9 cellular contexts compared by ENCODE assay signal in genomic region chr17:47279062-47279801, GRCh38. TPM values are rescaled to one million over a fixed set of nuclear protein-coding genes. Genes with fewer than 3 reads are reported as not detected.
A peak's percentile ranks its signal among the peaks of the same experiment; 100 is the strongest.
DNase-seq lines count a peak whose midpoint lies in the region; ATAC-seq, FAIRE-seq and TF ChIP-seq lines count a peak whose summit lies in the region.
"Had no signal": no experiment of that assay in that cellular context is flagged by ENCODE, and none has a peak within 500 bp of the region (broad histone marks: within the 10 kb centered on the region; RNA-seq: fewer than 3 reads in every experiment).

No MANE protein-coding gene starts in this region.

- CTCF ChIA-PET in OCI-LY7 (lab: Charles Lee; ENCODE audit: unreplicated experiment): no interaction called here
- CTCF ChIA-PET in A673 (lab: Charles Lee): no interaction called here

- no peak overlapping the region for H3K18ac ChIP-seq in neuronal stem cell (ENCODE audit: low read length)

- peak overlapping the region; percentile 8 for H3K4me3 ChIP-seq in OCI-LY7 (ENCODE audit: low read depth, low read length, poor library complexity, severe bottlenecking)
- no peak overlapping the region for H3K4me3 ChIP-seq in esophagus (ENCODE audit: low read depth in 1 of 2, low read length in 2 of 2)
- peak overlapping the region in 1 of 2 donors; percentile 10 for H3K4me3 ChIP-seq in neuronal stem cell (ENCODE audit: low read length in 2 of 2)
- no peak overlapping the region for H3K4me3 ChIP-seq in A673 (ENCODE audit: low read depth, low read length, poor library complexity, severe bottlenecking)
- H3K4me3 ChIP-seq: SK-N-MC had no signal

- H3K4me2 ChIP-seq in OCI-LY7 (ENCODE audit: low read length): peak overlapping the region; percentile 67
- H3K4me2 ChIP-seq in neuronal stem cell (ENCODE audit: insufficient read depth, low read length, poor library complexity, severe bottlenecking): no peak overlapping the region

- no peaks in the 10 kb centered on the region for H3K9me2 ChIP-seq in OCI-LY7 (ENCODE audit: insufficient read depth, low read length)

- H3K27ac ChIP-seq in OCI-LY7 (ENCODE audit: low read depth, low read length, poor library complexity, severe bottlenecking) (no peak overlapping the region), esophagus (ENCODE audit: low read depth in 2 of 2, low read length in 1 of 2) (peak overlapping the region; percentile 75), neuronal stem cell (replicated peaks; ENCODE audit: low read length) (peak overlapping the region; percentile 8), A673 (ENCODE audit: low read depth, low read length, poor library complexity, severe bottlenecking) (no peak overlapping the region)
- H3K27ac ChIP-seq: SK-N-MC had no signal

- no peak overlapping the region for H2AK5ac ChIP-seq in neuronal stem cell (ENCODE audit: low read depth, low read length)

- BruUV-seq in OCI-LY7 (replicated peaks; lab: Mats Ljungman, UMichigan) (no TSS peak), A673 (replicated peaks; lab: Mats Ljungman, UMichigan) (no TSS peak)

- no peak for TF ChIP-seq POLR2A in GM12892 (IDR thresholded peaks at IDR 0.05; ENCODE audit: low read depth, low read length)

- H4K91ac ChIP-seq in neuronal stem cell (ENCODE audit: low read depth, low read length, poor library complexity): no peak overlapping the region

- no peaks in the 10 kb centered on the region for H3K36me3 ChIP-seq in OCI-LY7 (ENCODE audit: insufficient read depth, low read length)
- no peaks in the 10 kb centered on the region for H3K36me3 ChIP-seq in esophagus (ENCODE audit: control insufficient read depth in 2 of 2, insufficient read depth in 2 of 2, low read length in 1 of 2)
- no peaks in the 10 kb centered on the region for H3K36me3 ChIP-seq in neuronal stem cell (replicated peaks in 1 of 2; ENCODE audit: control insufficient read depth in 2 of 2, insufficient read depth in 2 of 2, low read length in 2 of 2)
- H3K36me3 ChIP-seq in A673 (ENCODE audit: insufficient read depth, low read length, poor library complexity, severe bottlenecking): no peaks in the 10 kb centered on the region

- intact Hi-C loops in OCI-LY7 (cut with micrococcal nuclease; ENCODE audit: unreplicated experiment): no loop called here
- intact Hi-C loops in A673 (cut with micrococcal nuclease; ENCODE audit: unreplicated experiment): no loop called here

- DNase-seq in GM12892 (ENCODE audit: insufficient read length) (peak; percentile 58), OCI-LY7 (ENCODE audit: low spot score) (peak; percentile 77), neuronal stem cell (ENCODE audit: low spot score) (no peak), 8988T (no peak), A673 (ENCODE audit: low spot score) (no peak), DMS 273 (lab: John Stamatoyannopoulos, UW; ENCODE audit: unreplicated experiment) (no peak)

- H3K27me3 ChIP-seq in esophagus (ENCODE audit: control insufficient read depth in 1 of 2, insufficient read depth in 2 of 2, low read length in 2 of 2) (no peaks in the 10 kb centered on the region), neuronal stem cell (ENCODE audit: control insufficient read depth in 3 of 3, insufficient read depth in 3 of 3, low read depth in 1 of 3, low read length in 3 of 3) (no peaks in the 10 kb centered on the region), A673 (replicated peaks; ENCODE audit: insufficient read depth, low read depth, low read length, poor library complexity) (no peaks in the 10 kb centered on the region)

- no peak overlapping the region for H4K8ac ChIP-seq in neuronal stem cell (ENCODE audit: low read depth, low read length)

- no peaks in the 10 kb centered on the region for H4K20me1 ChIP-seq in OCI-LY7 (ENCODE audit: insufficient read depth, low read length)

- H3K14ac ChIP-seq in neuronal stem cell (ENCODE audit: low read length): no peak overlapping the region

- POLR2A ChIA-PET in OCI-LY7 (lab: Charles Lee): no interaction called here
- POLR2A ChIA-PET in A673 (lab: Charles Lee; ENCODE audit: low non-redundant PET): no interaction called here

- whole genome bisulfite sequencing in esophagus, 2 donors: 57 to 61% methylated on average over 10 of the region's 10 CpGs
- WGBS in neuronal stem cell (ENCODE audit: extremely low coverage in 2 of 2, insufficient read length in 2 of 2, insufficient replicate concordance in 1 of 2), 2 donors: no CpG with 5 or more reads among the region's 10 CpGs

- no peak overlapping the region for H3K9ac ChIP-seq in neuronal stem cell (ENCODE audit: low read depth, low read length, poor library complexity)

- H2BK15ac ChIP-seq in neuronal stem cell (ENCODE audit: low read length): no peak overlapping the region

- no peak overlapping the region for H2BK5ac ChIP-seq in neuronal stem cell (ENCODE audit: low read length)

- H2AFZ ChIP-seq in OCI-LY7 (ENCODE audit: low read length) (no peak overlapping the region), neuronal stem cell (ENCODE audit: low read length) (peak overlapping the region; percentile 54)

- no peak overlapping the region for H2BK120ac ChIP-seq in neuronal stem cell (ENCODE audit: low read depth, low read length)

- no peaks in the 10 kb centered on the region for H3K79me1 ChIP-seq in neuronal stem cell (ENCODE audit: low read depth, low read length)

- peak; percentile 86 for ATAC-seq in HG02678 (IDR thresholded peaks at IDR 0.05; ENCODE audit: unreplicated experiment)

- H2BK12ac ChIP-seq in neuronal stem cell (ENCODE audit: low read length): no peak overlapping the region

- no peak overlapping the region for H3K4ac ChIP-seq in neuronal stem cell (ENCODE audit: low read length)

- no peak overlapping the region for H3K23ac ChIP-seq in neuronal stem cell (ENCODE audit: low read depth, low read length, poor library complexity)

- H3K79me2 ChIP-seq in OCI-LY7 (ENCODE audit: insufficient read depth, low read depth, low read length): no peaks in the 10 kb centered on the region

- H3K9me3 ChIP-seq in OCI-LY7 (ENCODE audit: low read length) (no peaks in the 10 kb centered on the region), esophagus (ENCODE audit: control insufficient read depth in 2 of 2, insufficient read depth in 1 of 2, low read depth in 1 of 2, low read length in 1 of 2) (no peaks in the 10 kb centered on the region), neuronal stem cell (replicated peaks in 1 of 2; ENCODE audit: control insufficient read depth in 2 of 2, insufficient read depth in 1 of 2, low read depth in 1 of 2, low read length in 2 of 2) (no peaks in the 10 kb centered on the region), A673 (ENCODE audit: low read depth, low read length, poor library complexity, severe bottlenecking) (no peaks in the 10 kb centered on the region)

- TF ChIP-seq CTCF in OCI-LY7 (conservative IDR thresholded peaks at IDR 0.05; ENCODE audit: low read length) (no peak), A673 (conservative IDR thresholded peaks at IDR 0.05; ENCODE audit: low read depth, low read length) (no peak)

- peak; percentile 92 for FAIRE-seq in GM12892 (lab: Jason Lieb, UNC)

- H3K4me1 ChIP-seq in OCI-LY7 (ENCODE audit: insufficient read depth, low read length, poor library complexity, severe bottlenecking) (peaks cover 34% of the 10 kb centered on the region), esophagus (ENCODE audit: control insufficient read depth in 2 of 2, insufficient read depth in 2 of 2, low read length in 1 of 2) (peaks cover 3 to 8% of the 10 kb centered on the region in 2 donors), neuronal stem cell (ENCODE audit: control insufficient read depth in 2 of 2, insufficient read depth in 1 of 2, low read depth in 1 of 2, low read length in 2 of 2) (peaks cover 23 to 42% of the 10 kb centered on the region in 2 donors), A673 (ENCODE audit: insufficient read depth, low read length, poor library complexity, severe bottlenecking) (peaks cover 4% of the 10 kb centered on the region)

RNA-seq across cellular contexts. Expression of gene ITGB3, which starts 25.6 kb away (rescaled TPM):
- polyA plus RNA-seq in GM12892 (2012; ENCODE audit: missing spikeins): 5.5 TPM
- total RNA-seq in OCI-LY7 (2014; rRNA removed; shearing (Covaris generic)): not detected in 2 replicates
- total RNA-seq in OCI-LY7 (2022) (0.17 TPM in 1 of 2 replicates, not detected in the other), A673 (2021) (not detected in 2 replicates)
- 1 to 10 TPM in 1 of 2 donors, under 1 TPM in 1; 0.71 to 1.0 TPM for polyA plus RNA-seq in esophagus
- 0.01 TPM for polyA plus RNA-seq in neuronal stem cell (2013, experiment 1 of 2)
- 0.01 TPM for polyA plus RNA-seq in neuronal stem cell (2013, experiment 2 of 2)

RNA-seq across cellular contexts. Expression of gene EFCAB13, which starts 44.5 kb away (rescaled TPM):
- 4.5 TPM for polyA plus RNA-seq in GM12892 (2012; ENCODE audit: missing spikeins)
- total RNA-seq in OCI-LY7 (2014; rRNA removed; shearing (Covaris generic)): 4.5 TPM in 2 replicates
- total RNA-seq in OCI-LY7 (2022) (5.3 and 9.1 TPM in 2 replicates), A673 (2021) (0.66 TPM in 1 of 2 replicates, not detected in the other)
- polyA plus RNA-seq in esophagus: 1 to 10 TPM in 1 of 2 donors, under 1 TPM in 1; 0.61 to 1.8 TPM
- 1.0 TPM for polyA plus RNA-seq in neuronal stem cell (2013, experiment 1 of 2)
- 0.98 TPM for polyA plus RNA-seq in neuronal stem cell (2013, experiment 2 of 2)

Comparison
In these comparisons a context has a peak if more than half of its experiments do, and no peak if none do; other contexts are left out.
1. DNase-seq: peak in GM12892 (single experiment) and OCI-LY7 (single experiment); none in neuronal stem cell (single experiment), 8988T (single experiment), A673 (single experiment) and DMS 273 (single experiment).
2. H3K27ac ChIP-seq: peak in esophagus (2 of 2) and neuronal stem cell (single experiment); none in OCI-LY7 (single experiment) and A673 (single experiment).